In genomic region chr17:40463122-40463550, GRCh38 we compare ENCODE assay signal across 1 cellular context.
TF ChIP-seq lines count a peak whose summit lies in the region.

No MANE protein-coding gene starts in this region.

TF ChIP-seq in IMR-90, 13 proteins besides CTCF, POLR2A, EP300 and RAD21:
- TF ChIP-seq USF2 (IDR thresholded peaks at IDR 0.05; ENCODE audit: low read depth, low read length) (0 out of 2 replicates have a peak, but pooled peaks have one; percentile 4), MAZ (IDR thresholded peaks at IDR 0.05; ENCODE audit: borderline replicate concordance, low read depth, low read length) (no peak)
